In genomic region chrX:154762529-154763296, GRCh38 we compare ENCODE assay signal across 8 cellular contexts. TPM values are rescaled to one million over a fixed set of nuclear protein-coding genes. Genes with fewer than 3 reads are reported as not detected.
DNase-seq lines count a peak whose midpoint lies in the region; ATAC-seq and TF ChIP-seq lines count a peak whose summit lies in the region.

TSS of gene DKC1 (plus strand) at chrX:154762864. CDS start at chrX:154762966, 102 bp downstream.

- H3K9me2 ChIP-seq in PC-9 (ENCODE audit: insufficient read depth), result no peaks in the 10 kb centered on the region

- H3K9me3 Mint-ChIP-seq in activated T-cell treated with anti-CD3 and anti-CD28 coated beads, Interleukin-2, amount 50 U/mL, for 24 hours, result no peaks in the 10 kb centered on the region

- peak within 1 kb of the TSS; percentile 91 for H3K4me3 Mint-ChIP-seq in activated T-cell treated with anti-CD3 and anti-CD28 coated beads, Interleukin-2, amount 50 U/mL, for 24 hours

- H3K27me3 Mint-ChIP-seq in activated T-cell treated with anti-CD3 and anti-CD28 coated beads, Interleukin-2, amount 50 U/mL, for 24 hours, result peaks cover 2% of the 10 kb centered on the region

- TSS peak; percentile 32 for BruUV-seq in PC-9 (replicated peaks; lab: Mats Ljungman, UMichigan)

- peaks cover 47% of the 10 kb centered on the region for H3K79me2 ChIP-seq in PC-9 (ENCODE audit: low read depth)

- peak; percentile 98 for DNase-seq in DMS53 (lab: John Stamatoyannopoulos, UW)
- DNase-seq in Jurkat, Clone E6-1 (ENCODE audit: low read depth, low spot score), result peak; percentile 92
- peak; percentile 89 to 99 for DNase-seq in PC-9
- peak; percentile 94 for DNase-seq in activated T-cell treated with anti-CD3 and anti-CD28 coated beads, Interleukin-2, amount 50 U/mL, for 24 hours
- DNase-seq in stimulated activated CD8-positive, alpha-beta memory T cell treated with anti-CD3 and anti-CD28 coated beads, Interleukin-7, amount 100 ng/mL, for 4 hours (ENCODE audit: low read depth in 2 of 2), result peak; percentile 89 to 94

- H3K4me1 Mint-ChIP-seq in activated T-cell treated with anti-CD3 and anti-CD28 coated beads, Interleukin-2, amount 50 U/mL, for 24 hours (ENCODE audit: low read depth), result peaks cover 47% of the 10 kb centered on the region

- H3K4me3 ChIP-seq in Jurkat, Clone E6-1 (ENCODE audit: low read length), result peak within 1 kb of the TSS; percentile 69
- H3K4me3 ChIP-seq in PC-9, result peak within 1 kb of the TSS; percentile 89
- H3K4me3 ChIP-seq in muscle layer of duodenum (ENCODE audit: low read depth in 1 of 2, low read length in 2 of 2), result peak within 1 kb of the TSS; percentile 69 to 83

- ATAC-seq in GM21619 (IDR thresholded peaks at IDR 0.05; ENCODE audit: unreplicated experiment), result peak; percentile 83
- ATAC-seq in esophagus mucosa, result peak; percentile 97

- POLR2A ChIA-PET in PC-9 (lab: Charles Lee; ENCODE audit: unreplicated experiment), result interaction anchor here (0.5 to 1.0 kb wide), 6 partner anchors 14 to 1819 kb away, joined by 3 to 7 read pairs (median 3); partner anchors contain the start of genes DNASE1L1 and SLC10A3

- CTCF ChIA-PET in PC-9 (lab: Charles Lee), result interaction anchor here (1.0 kb wide), 1 partner anchor 13 kb away, joined by 4 read pairs; no protein-coding TSS in a partner anchor

- H3K27ac ChIP-seq in PC-9 (peak within 1 kb of the TSS; percentile 77), muscle layer of duodenum (ENCODE audit: low read length) (peak within 1 kb of the TSS; percentile 60)

- TF ChIP-seq CTCF in PC-9 (conservative IDR thresholded peaks at IDR 0.05), result 0 out of 2 replicates have a peak, but pooled peaks have one; percentile 6

- H3K27ac Mint-ChIP-seq in activated T-cell treated with anti-CD3 and anti-CD28 coated beads, Interleukin-2, amount 50 U/mL, for 24 hours, result peak within 1 kb of the TSS; percentile 95

- H3K4me1 ChIP-seq in PC-9 (replicated peaks; ENCODE audit: insufficient read depth) (peaks cover 15% of the 10 kb centered on the region), muscle layer of duodenum (ENCODE audit: control insufficient read depth in 1 of 2, insufficient read depth in 2 of 2, low read length in 2 of 2) (peaks cover 0 to 4% of the 10 kb centered on the region in 2 donors)

- peaks cover 5% of the 10 kb centered on the region; the same call in 1 of the 2 replicates for H3F3A ChIP-seq in PC-9 (ENCODE audit: insufficient read depth, low read depth)

- H3K4me2 ChIP-seq in PC-9, result peak within 1 kb of the TSS; percentile 88

- H3K9me3 ChIP-seq in PC-9 (ENCODE audit: insufficient read depth, low read depth), result no peaks in the 10 kb centered on the region
- H3K9me3 ChIP-seq in muscle layer of duodenum (ENCODE audit: control insufficient read depth in 1 of 2, low read length in 2 of 2), result no peaks in the 10 kb centered on the region

- intact Hi-C loops in PC-9 (cut with micrococcal nuclease; ENCODE audit: unreplicated experiment), result loop anchor here (1.0 to 10.0 kb wide), 3 partner anchors 42 to 388 kb away; partner anchors contain the start of genes EMD, FLNA and MPP1

- peak within 1 kb of the TSS; percentile 91 for H2AFZ ChIP-seq in PC-9

- H4K20me1 ChIP-seq in PC-9 (ENCODE audit: insufficient read depth), result peaks cover 11% of the 10 kb centered on the region

- H3K27me3 ChIP-seq in PC-9 (ENCODE audit: insufficient read depth, low read depth) (no peaks in the 10 kb centered on the region), muscle layer of duodenum (ENCODE audit: low read depth, low read length) (no peaks in the 10 kb centered on the region)

- H3K36me3 Mint-ChIP-seq in activated T-cell treated with anti-CD3 and anti-CD28 coated beads, Interleukin-2, amount 50 U/mL, for 24 hours (ENCODE audit: low read depth), result peaks cover 41% of the 10 kb centered on the region

- peaks cover 26% of the 10 kb centered on the region; the same call in 1 of the 2 replicates for H3K36me3 ChIP-seq in PC-9 (ENCODE audit: low read depth)
- peaks cover 8 to 26% of the 10 kb centered on the region in 2 donors for H3K36me3 ChIP-seq in muscle layer of duodenum (ENCODE audit: control insufficient read depth in 1 of 2, insufficient read depth in 2 of 2, low read length in 2 of 2)

RNA-seq across cellular contexts. Expression of gene DKC1, which starts in this region (rescaled TPM):
- polyA plus RNA-seq in Jurkat, Clone E6-1 (2012; ENCODE audit: insufficient read depth, insufficient read length), result 153 TPM
- total RNA-seq in PC-9 (2021) (83.5 and 101 TPM in 2 replicates), esophagus mucosa (44.8 TPM)

Comparison
In these comparisons a context has a peak if more than half of its experiments do, and no peak if none do; other contexts are left out.
1. Peak in every context shown above with its lines: DNase-seq, ATAC-seq, H3K4me3 ChIP-seq and H3K27ac ChIP-seq.